22 cellular contexts compared by ENCODE assay signal in the genomic region with DNA sequence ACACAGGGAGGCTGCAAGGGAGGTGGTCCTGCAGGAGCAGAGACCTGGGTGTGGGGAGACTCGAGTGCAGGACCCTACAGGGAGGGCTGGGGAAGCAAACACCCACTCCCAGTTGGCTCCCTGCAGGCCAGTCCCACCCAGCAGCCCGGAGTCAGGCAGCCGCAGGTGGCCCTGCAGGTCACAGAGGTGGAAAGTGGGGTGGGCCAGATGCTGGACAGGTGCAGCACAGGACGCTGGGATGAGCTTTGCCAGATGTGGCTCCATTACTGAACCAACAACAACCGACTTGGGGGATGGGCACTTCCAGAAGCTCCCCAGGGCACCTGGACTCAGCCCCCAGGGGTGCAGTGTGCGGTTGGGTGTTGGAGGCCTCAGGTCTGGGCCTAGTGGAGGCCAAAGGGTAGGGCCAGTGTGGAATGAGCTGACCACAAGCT. TPM values are rescaled to one million over a fixed set of nuclear protein-coding genes. Genes with fewer than 3 reads are reported as not detected.
DNase-seq lines count a peak whose midpoint lies in the region; ATAC-seq and TF ChIP-seq lines count a peak whose summit lies in the region.
"Had no signal": no experiment of that assay in that cellular context is flagged by ENCODE, and none has a peak within 500 bp of the region (broad histone marks: within the 10 kb centered on the region; RNA-seq: fewer than 3 reads in every experiment).

No MANE protein-coding gene starts in this region.

- CTCF ChIA-PET in activated CD8-positive, alpha-beta T cell treated with anti-CD3 and anti-CD28 coated beads, Interleukin-2, amount 10 ng/mL, durations not matched to agents 7 days and 5 days (lab: Charles Lee) = no interaction called here

- ATAC-seq in activated CD8-positive, alpha-beta T cell treated with anti-CD3 and anti-CD28 coated beads, Interleukin-2, amount 10 ng/mL, durations not matched to agents 7 days and 5 days = no peak
- ATAC-seq: HCT116 had no signal

- H3K27me3 Mint-ChIP-seq in nephron progenitor cell (ENCODE audit: low read depth, poor library complexity) = peaks cover 36% of the 10 kb centered on the region
- no peaks in the 10 kb centered on the region for H3K27me3 Mint-ChIP-seq in activated CD8-positive, alpha-beta T cell treated with anti-CD3 and anti-CD28 coated beads, Interleukin-2, amount 10 ng/mL, durations not matched to agents 7 days and 5 days (ENCODE audit: low read depth)
- peaks cover 37% of the 10 kb centered on the region for H3K27me3 Mint-ChIP-seq in HFFc6 (ENCODE audit: insufficient read depth)

- no peaks in the 10 kb centered on the region for H3K36me3 Mint-ChIP-seq in nephron progenitor cell (ENCODE audit: low read depth)
- H3K36me3 Mint-ChIP-seq in activated CD8-positive, alpha-beta T cell treated with anti-CD3 and anti-CD28 coated beads, Interleukin-2, amount 10 ng/mL, durations not matched to agents 7 days and 5 days (ENCODE audit: low read depth) = no peaks in the 10 kb centered on the region
- no peaks in the 10 kb centered on the region for H3K36me3 Mint-ChIP-seq in HFFc6 (ENCODE audit: low read depth)

- TF ChIP-seq CTCF in nephron progenitor cell (IDR thresholded peaks at IDR 0.05) = no peak
- TF ChIP-seq CTCF in HFFc6 (IDR thresholded peaks at IDR 0.05) = no peak

- POLR2A ChIA-PET in activated CD8-positive, alpha-beta T cell treated with anti-CD3 and anti-CD28 coated beads, Interleukin-2, amount 10 ng/mL, durations not matched to agents 7 days and 5 days (lab: Charles Lee) = no interaction called here

- H3K4me3 Mint-ChIP-seq in nephron progenitor cell = no peak overlapping the region
- H3K4me3 Mint-ChIP-seq in activated CD8-positive, alpha-beta T cell treated with anti-CD3 and anti-CD28 coated beads, Interleukin-2, amount 10 ng/mL, durations not matched to agents 7 days and 5 days = no peak overlapping the region
- H3K4me3 Mint-ChIP-seq in HFFc6 = no peak overlapping the region
- H3K4me3 Mint-ChIP-seq: CD4-positive, alpha-beta T cell had no signal

- no peaks in the 10 kb centered on the region for H3K9me3 Mint-ChIP-seq in nephron progenitor cell
- H3K9me3 Mint-ChIP-seq in activated CD8-positive, alpha-beta T cell treated with anti-CD3 and anti-CD28 coated beads, Interleukin-2, amount 10 ng/mL, durations not matched to agents 7 days and 5 days (ENCODE audit: insufficient read depth) = no peaks in the 10 kb centered on the region
- H3K9me3 Mint-ChIP-seq in HFFc6 = no peaks in the 10 kb centered on the region
- H3K9me3 Mint-ChIP-seq: CD4-positive, alpha-beta T cell had no signal

- H3K27ac Mint-ChIP-seq in nephron progenitor cell = no peak overlapping the region
- no peak overlapping the region for H3K27ac Mint-ChIP-seq in activated CD8-positive, alpha-beta T cell treated with anti-CD3 and anti-CD28 coated beads, Interleukin-2, amount 10 ng/mL, durations not matched to agents 7 days and 5 days
- no peak overlapping the region for H3K27ac Mint-ChIP-seq in HFFc6
- H3K27ac Mint-ChIP-seq: CD4-positive, alpha-beta T cell had no signal

- peak; percentile 6 for DNase-seq in activated CD8-positive, alpha-beta memory T cell treated with anti-CD3 and anti-CD28 coated beads, Interleukin-2, amount 50 U/mL, for 4 hours
- no peak for DNase-seq in activated CD8-positive, alpha-beta memory T cell treated with anti-CD3 and anti-CD28 coated beads for 24 hours
- DNase-seq in COLO668 (lab: John Stamatoyannopoulos, UW; ENCODE audit: unreplicated experiment) (peak; percentile 36), iPS-NIHi11 (ENCODE audit: low spot score) (peak; percentile 4), nephron progenitor cell (peak; percentile 1), HFFc6 (no peak), GDM1 (lab: John Stamatoyannopoulos, UW) (no peak)
- no peak for DNase-seq in activated CD8-positive, alpha-beta T cell treated with anti-CD3 and anti-CD28 coated beads, Interleukin-2, amount 10 ng/mL, durations not matched to agents 7 days and 5 days
- DNase-seq: 8988T; BE2C; CD4-positive, alpha-beta T cell; DMS79 treated with DMSO at 0.1 percent for 48 hours; GM23248; KBM-7; NCI-H1436; NCI-H2029; NCI-H2171 treated with DMSO at 0.1 percent for 48 hours; NCI-H446 treated with DMSO at 0.1 percent for 48 hours; NK-92 treated with Interleukin-12 subunit alpha and Interleukin-12 subunit beta, amount 100 ng/mL, for 24 hours had no signal

- peaks cover 23% of the 10 kb centered on the region for H3K4me1 Mint-ChIP-seq in nephron progenitor cell
- no peaks in the 10 kb centered on the region for H3K4me1 Mint-ChIP-seq in activated CD8-positive, alpha-beta T cell treated with anti-CD3 and anti-CD28 coated beads, Interleukin-2, amount 10 ng/mL, durations not matched to agents 7 days and 5 days (ENCODE audit: low read depth)
- no peaks in the 10 kb centered on the region for H3K4me1 Mint-ChIP-seq in HFFc6 (ENCODE audit: low read depth)

RNA-seq across cellular contexts. Expression of gene MYT1, which starts 26.6 kb away (rescaled TPM):
- not detected for total RNA-seq in activated CD8-positive, alpha-beta T cell treated with anti-CD3 and anti-CD28 coated beads, Interleukin-2, amount 10 ng/mL, durations not matched to agents 7 days and 5 days
- total RNA-seq in HFFc6 (2021; fragmentation: NEBNext Ultra II Directional; extraction: Animal tissue kit (Norgen Biotek cat#: 25700)) = not detected
- total RNA-seq: GM23248 had no signal

RNA-seq across cellular contexts. Expression of gene NPBWR2, which starts 30.2 kb away (rescaled TPM):
- not detected for total RNA-seq in activated CD8-positive, alpha-beta T cell treated with anti-CD3 and anti-CD28 coated beads, Interleukin-2, amount 10 ng/mL, durations not matched to agents 7 days and 5 days
- total RNA-seq in HFFc6 (2021; fragmentation: NEBNext Ultra II Directional; extraction: Animal tissue kit (Norgen Biotek cat#: 25700)) = not detected
- total RNA-seq: G401, GM23248, OCI-LY7 had no signal

RNA-seq across cellular contexts. Expression of gene LKAAEAR1, which starts 53.4 kb away (rescaled TPM):
- total RNA-seq in activated CD8-positive, alpha-beta T cell treated with anti-CD3 and anti-CD28 coated beads, Interleukin-2, amount 10 ng/mL, durations not matched to agents 7 days and 5 days = under 1 TPM; 0.34 to 0.61 TPM
- not detected for total RNA-seq in HFFc6 (2021; fragmentation: NEBNext Ultra II Directional; extraction: Animal tissue kit (Norgen Biotek cat#: 25700))
- total RNA-seq: G401, OCI-LY7 had no signal

RNA-seq across cellular contexts. Expression of gene OPRL1, which starts 57.7 kb away (rescaled TPM):
- 1 to 10 TPM; 1.5 to 2.0 TPM for total RNA-seq in activated CD8-positive, alpha-beta T cell treated with anti-CD3 and anti-CD28 coated beads, Interleukin-2, amount 10 ng/mL, durations not matched to agents 7 days and 5 days
- total RNA-seq in HFFc6 (2021; fragmentation: NEBNext Ultra II Directional; extraction: Animal tissue kit (Norgen Biotek cat#: 25700)) = under 1 TPM; 0.27 to 1.00 (median 0.41) TPM

RNA-seq across cellular contexts. Expression of gene RGS19, which starts 58.3 kb away (rescaled TPM):
- 100 to 1,000 TPM; 130 to 135 TPM for total RNA-seq in activated CD8-positive, alpha-beta T cell treated with anti-CD3 and anti-CD28 coated beads, Interleukin-2, amount 10 ng/mL, durations not matched to agents 7 days and 5 days
- 10 to 100 TPM; 11.0 to 16.3 (median 12.9) TPM for total RNA-seq in HFFc6 (2021; fragmentation: NEBNext Ultra II Directional; extraction: Animal tissue kit (Norgen Biotek cat#: 25700))

Comparison
In these comparisons a context has a peak if more than half of its experiments do, and no peak if none do; other contexts are left out.
1. DNase-seq: peak in activated CD8-positive, alpha-beta memory T cell treated with anti-CD3 and anti-CD28 coated beads, Interleukin-2, amount 50 U/mL, for 4 hours (single experiment), COLO668 (single experiment), iPS-NIHi11 (single experiment) and nephron progenitor cell (single experiment); none in activated CD8-positive, alpha-beta memory T cell treated with anti-CD3 and anti-CD28 coated beads for 24 hours (single experiment), activated CD8-positive, alpha-beta T cell treated with anti-CD3 and anti-CD28 coated beads, Interleukin-2, amount 10 ng/mL, durations not matched to agents 7 days and 5 days (single experiment), HFFc6 (single experiment) and GDM1 (single experiment).